ENCODE assay signal across 10 cellular contexts in genomic region chr7:8190121-8190895, GRCh38.
A peak's percentile ranks its signal among the peaks of the same experiment; 100 is the strongest.
DNase-seq lines count a peak whose midpoint lies in the region; ATAC-seq and TF ChIP-seq lines count a peak whose summit lies in the region.
"Had no signal": no experiment of that assay in that cellular context is flagged by ENCODE, and none has a peak within 500 bp of the region (broad histone marks: within the 10 kb centered on the region; RNA-seq: fewer than 3 reads in every experiment).

No MANE protein-coding gene starts in this region.

- H3K36me3 Mint-ChIP-seq in T-helper 17 cell (ENCODE audit: low read depth), result peaks cover 2% of the 10 kb centered on the region
- H3K36me3 Mint-ChIP-seq in brain, result no peaks in the 10 kb centered on the region

- H3F3A ChIP-seq in GM23248 (ENCODE audit: insufficient read depth), result no peaks in the 10 kb centered on the region

- no peak overlapping the region for H3K4me2 ChIP-seq in GM23248 (ENCODE audit: unreplicated experiment)
- H3K4me2 ChIP-seq: BLaER1 treated with 17β-estradiol and CSF1 and Interleukin-3, amounts not matched to agents 10 nM and 100 nM had no signal

- H3K4me1 Mint-ChIP-seq in T-helper 17 cell (peaks cover 13% of the 10 kb centered on the region), brain (peaks cover 37% of the 10 kb centered on the region)

- H3K27me3 ChIP-seq in GM23248 (replicated peaks; ENCODE audit: insufficient read depth) (no peaks in the 10 kb centered on the region), MG63 (no peaks in the 10 kb centered on the region), kidney epithelial cell (ENCODE audit: control insufficient read depth, insufficient read depth, low read length) (no peaks in the 10 kb centered on the region)
- H3K27me3 ChIP-seq: BLaER1 treated with 17β-estradiol and CSF1 and Interleukin-3, amounts not matched to agents 10 nM and 100 nM; neutrophil had no signal

- ATAC-seq in T-helper 17 cell, result peak; percentile 87

- H3K9me3 Mint-ChIP-seq in brain, result no peaks in the 10 kb centered on the region

- H3K27ac Mint-ChIP-seq in T-helper 17 cell (no peak overlapping the region), brain (peak overlapping the region; percentile 24 to 85 (median 70))

- no peak overlapping the region for H3K4me3 ChIP-seq in GM23248
- no peak overlapping the region for H3K4me3 ChIP-seq in MG63
- no peak overlapping the region for H3K4me3 ChIP-seq in kidney epithelial cell (ENCODE audit: low read depth, low read length)
- H3K4me3 ChIP-seq: BLaER1 treated with 17β-estradiol and CSF1 and Interleukin-3, amounts not matched to agents 10 nM and 100 nM had no signal

- peak; percentile 43 to 84 (median 52) for DNase-seq in NCI-H1417 (lab: John Stamatoyannopoulos, UW)
- no peak for DNase-seq in NCI-H1417 treated with DMSO at 0.1 percent for 48 hours (lab: John Stamatoyannopoulos, UW)
- DNase-seq in GM23248, result peak; percentile 66
- peak; percentile 11 for DNase-seq in MG63
- peak; percentile 17 to 51 (median 22) for DNase-seq in T-helper 17 cell
- DNase-seq in kidney epithelial cell (ENCODE audit: low read depth), result no peak
- DNase-seq in stimulated activated CD4-positive, alpha-beta T cell treated with anti-CD3 and anti-CD28 coated beads, TNF-alpha, amount 100 ng/mL, for 1 hour (ENCODE audit: low read depth in 3 of 3, low spot score in 1 of 3), result peak in 2 of 3 donors; percentile 16 to 25

- H3K9me3 ChIP-seq in GM23248 (ENCODE audit: low read depth), result no peaks in the 10 kb centered on the region
- H3K9me3 ChIP-seq in MG63, result no peaks in the 10 kb centered on the region
- no peaks in the 10 kb centered on the region for H3K9me3 ChIP-seq in T-helper 17 cell (ENCODE audit: control insufficient read depth, low read length, poor library complexity, severe bottlenecking)
- H3K9me3 ChIP-seq: BLaER1 treated with 17β-estradiol and CSF1 and Interleukin-3, amounts not matched to agents 10 nM and 100 nM; neutrophil had no signal

- no peaks in the 10 kb centered on the region for H3K9me2 ChIP-seq in GM23248 (ENCODE audit: insufficient read depth)

- TF ChIP-seq CTCF in brain (conservative IDR thresholded peaks at IDR 0.05), result peak; percentile 64 to 84
- TF ChIP-seq CTCF in kidney epithelial cell (IDR thresholded peaks at IDR 0.05; ENCODE audit: insufficient read depth, low read length, poor library complexity, severe bottlenecking), result peak; percentile 71

- WGBS in GM23248 (ENCODE audit: low coverage in 1 of 2, low lambda C conversion rate in 2 of 2, missing lambda C conversion rate in 2 of 2), 2 experiments, result 2 to 6% methylated on average over 3 to 4 of the region's 4 CpGs

- H3K4me3 Mint-ChIP-seq in T-helper 17 cell, result no peak overlapping the region
- peak overlapping the region in 3 of 5 experiments; percentile 42 to 52 (median 47) for H3K4me3 Mint-ChIP-seq in brain

- no peaks in the 10 kb centered on the region for H4K20me1 ChIP-seq in GM23248 (ENCODE audit: insufficient read depth)
- H4K20me1 ChIP-seq: BLaER1 treated with 17β-estradiol and CSF1 and Interleukin-3, amounts not matched to agents 10 nM and 100 nM had no signal

- no peak overlapping the region for H3K9ac ChIP-seq in GM23248
- H3K9ac ChIP-seq: BLaER1 treated with 17β-estradiol and CSF1 and Interleukin-3, amounts not matched to agents 10 nM and 100 nM had no signal

- in situ Hi-C loops in GM23248 (cut with MboI), result no loop called here

- no peaks in the 10 kb centered on the region for H3K79me2 ChIP-seq in GM23248 (ENCODE audit: insufficient read depth)

- H2AFZ ChIP-seq in GM23248, result peak overlapping the region; percentile 31; the same call in 1 of the 2 replicates

- no peaks in the 10 kb centered on the region for H3K4me1 ChIP-seq in GM23248 (ENCODE audit: insufficient read depth)

- H3K27me3 Mint-ChIP-seq in T-helper 17 cell (peaks cover 8% of the 10 kb centered on the region), brain (no peaks in the 10 kb centered on the region)

- no peak overlapping the region for H3K27ac ChIP-seq in GM23248
- H3K27ac ChIP-seq: BLaER1 treated with 17β-estradiol and CSF1 and Interleukin-3, amounts not matched to agents 10 nM and 100 nM; neutrophil had no signal

- no peaks in the 10 kb centered on the region for H3K36me3 ChIP-seq in GM23248 (ENCODE audit: low read depth)
- H3K36me3 ChIP-seq in MG63, result no peaks in the 10 kb centered on the region
- H3K36me3 ChIP-seq in kidney epithelial cell (ENCODE audit: control insufficient read depth, insufficient read depth, low read length), result no peaks in the 10 kb centered on the region
- H3K36me3 ChIP-seq: BLaER1 treated with 17β-estradiol and CSF1 and Interleukin-3, amounts not matched to agents 10 nM and 100 nM; neutrophil had no signal

Comparison
In these comparisons a context has a peak if more than half of its experiments do, and no peak if none do; other contexts are left out.
1. DNase-seq: peak in NCI-H1417 (3 of 3), GM23248 (single experiment), MG63 (single experiment), T-helper 17 cell (3 of 3) and stimulated activated CD4-positive, alpha-beta T cell treated with anti-CD3 and anti-CD28 coated beads, TNF-alpha, amount 100 ng/mL, for 1 hour (2 of 3); none in NCI-H1417 treated with DMSO at 0.1 percent for 48 hours (single experiment) and kidney epithelial cell (single experiment).